In the genomic region with DNA sequence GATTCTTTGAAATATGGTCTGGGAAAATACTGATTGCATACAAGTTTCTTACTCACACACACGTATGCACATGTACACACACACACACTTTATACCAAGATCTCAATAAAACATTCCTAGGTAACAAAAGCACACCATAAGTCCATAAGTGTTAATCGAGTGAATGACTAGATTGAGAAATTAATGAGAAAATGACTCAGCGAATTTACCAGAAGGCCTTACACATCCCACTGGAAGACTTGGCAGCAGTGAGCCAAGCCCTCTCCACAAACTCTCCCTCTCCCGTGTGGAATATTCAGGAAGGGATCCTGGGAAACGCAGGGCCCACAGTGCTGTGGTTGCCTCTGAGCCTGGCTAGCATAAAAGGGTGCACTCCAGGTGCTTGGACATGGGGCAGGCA, we compare ENCODE assay signal across 20 cellular contexts.
DNase-seq lines count a peak whose midpoint lies in the region; ATAC-seq, FAIRE-seq and TF ChIP-seq lines count a peak whose summit lies in the region.
"Had no signal": no experiment of that assay in that cellular context is flagged by ENCODE, and none has a peak within 500 bp of the region (broad histone marks: within the 10 kb centered on the region; RNA-seq: fewer than 3 reads in every experiment).

No MANE protein-coding gene starts in this region.

- H3K27me3 ChIP-seq in HCT116 (ENCODE audit: insufficient read depth, low read length) = no peaks in the 10 kb centered on the region
- H3K27me3 ChIP-seq in astrocyte (ENCODE audit: insufficient read depth, low read length) = peaks cover 5% of the 10 kb centered on the region
- no peaks in the 10 kb centered on the region for H3K27me3 ChIP-seq in stomach
- H3K27me3 ChIP-seq: SJSA1 had no signal

- no peaks in the 10 kb centered on the region for H3K36me3 ChIP-seq in HCT116 (ENCODE audit: control insufficient read depth in 1 of 2, insufficient read depth in 2 of 2, low read length in 2 of 2)
- H3K36me3 ChIP-seq in astrocyte (ENCODE audit: insufficient read depth, low read length) = no peaks in the 10 kb centered on the region
- H3K36me3 ChIP-seq in stomach = no peaks in the 10 kb centered on the region
- H3K36me3 ChIP-seq: SJSA1 had no signal

- no peak overlapping the region for H3K27ac Mint-ChIP-seq in astrocyte (ENCODE audit: unreplicated experiment)
- H3K27ac Mint-ChIP-seq: CD4-positive, alpha-beta T cell had no signal

- H3K9ac ChIP-seq in HCT116 (ENCODE audit: low read length) (no peak overlapping the region; the same call in 1 of the 2 replicates), astrocyte (ENCODE audit: low read length) (no peak overlapping the region)
- H3K9ac ChIP-seq: KMS-11 had no signal

- 85 to 88% (median 87%) methylated on average over 5 of the region's 5 CpGs for WGBS in stomach, 5 donors

- no peak for TF ChIP-seq POLR2A in HCT116 (IDR thresholded peaks at IDR 0.05; ENCODE audit: borderline replicate concordance, extremely low read depth, insufficient read depth, insufficient read length)
- TF ChIP-seq POLR2A in stomach (IDR thresholded peaks at IDR 0.05) = no peak

- DNase-seq in HCT116 (ENCODE audit: low read depth, low spot score) = no peak
- no peak for DNase-seq in astrocyte (ENCODE audit: low read depth)
- DNase-seq in fibroblast of mammary gland (ENCODE audit: low read depth) = peak; percentile 17
- DNase-seq in posterior vena cava (ENCODE audit: low spot score) = peak; percentile 48
- no peak for DNase-seq in NOMO-1 treated with dmso at 0.1 percent for 144 hours (lab: John Stamatoyannopoulos, UW; ENCODE audit: unreplicated experiment)
- DNase-seq in stomach = no peak
- DNase-seq: Caco-2; CD4-positive, alpha-beta T cell; DMS53; EL; NCI-H1417; NCI-H187; NCI-H345; NCI-H526 had no signal

- H2AFZ ChIP-seq in HCT116 (ENCODE audit: low read depth, low read length, poor library complexity, severe bottlenecking) = peak overlapping the region; percentile 71
- peak overlapping the region; percentile 34 for H2AFZ ChIP-seq in astrocyte (ENCODE audit: low read depth, low read length)

- peaks cover 9% of the 10 kb centered on the region for H3K4me1 Mint-ChIP-seq in astrocyte (ENCODE audit: low read depth, unreplicated experiment)

- POLR2A ChIA-PET in HCT116 (lab: Charles Lee) = no interaction called here

- H3K27ac ChIP-seq in HCT116 (ENCODE audit: low read depth, low read length) (no peak overlapping the region), astrocyte (ENCODE audit: low read depth, low read length) (no peak overlapping the region), stomach (no peak overlapping the region)
- H3K27ac ChIP-seq: KMS-11, SJSA1 had no signal

- no peak for ATAC-seq in HCT116
- ATAC-seq in GM19463 (IDR thresholded peaks at IDR 0.05; ENCODE audit: unreplicated experiment) = no peak
- ATAC-seq: Panc1 had no signal

- H3K4me3 Mint-ChIP-seq in astrocyte (ENCODE audit: unreplicated experiment) = no peak overlapping the region
- H3K4me3 Mint-ChIP-seq: CD4-positive, alpha-beta T cell had no signal

- RAD21 ChIA-PET in HCT116 (lab: Charles Lee; ENCODE audit: low non-redundant PET in 1 of 2, low total read pairs in 2 of 2, uncharacterized antibody in 2 of 2, unreplicated experiment in 2 of 2) = no interaction called here

- H4K20me1 ChIP-seq in HCT116 (ENCODE audit: insufficient read depth) (no peaks in the 10 kb centered on the region), astrocyte (ENCODE audit: insufficient read depth, low read length) (no peaks in the 10 kb centered on the region)

- no peak overlapping the region for H3K4me2 ChIP-seq in HCT116 (ENCODE audit: low read length)
- H3K4me2 ChIP-seq in astrocyte (ENCODE audit: low read length) = no peak overlapping the region

- H3K9me3 ChIP-seq in HCT116 (ENCODE audit: control insufficient read depth in 1 of 2, insufficient read depth in 1 of 2, low read depth in 1 of 2, low read length in 2 of 2) (no peaks in the 10 kb centered on the region), astrocyte (ENCODE audit: insufficient read depth, low read depth, low read length) (no peaks in the 10 kb centered on the region), stomach (no peaks in the 10 kb centered on the region)
- H3K9me3 ChIP-seq: Caco-2, SJSA1 had no signal

- H3K4me3 ChIP-seq in HCT116 (replicated peaks in 1 of 2; ENCODE audit: low read depth in 1 of 2, low read length in 2 of 2) (no peak overlapping the region), astrocyte (ENCODE audit: insufficient read depth, low read depth, low read length) (no peak overlapping the region), fibroblast of mammary gland (ENCODE audit: control insufficient read depth, low read depth, low read length) (no peak overlapping the region), stomach (no peak overlapping the region)
- H3K4me3 ChIP-seq: GM12878, SJSA1 had no signal

- H3K27me3 Mint-ChIP-seq in astrocyte (ENCODE audit: low read depth, unreplicated experiment) = peaks cover 7% of the 10 kb centered on the region

- no peaks in the 10 kb centered on the region for H3K9me3 Mint-ChIP-seq in astrocyte (ENCODE audit: unreplicated experiment)
- H3K9me3 Mint-ChIP-seq: CD4-positive, alpha-beta T cell had no signal

- CTCF ChIA-PET in HCT116 (lab: Charles Lee) = no interaction called here

- no peak for FAIRE-seq in astrocyte (lab: Jason Lieb, UNC)
- FAIRE-seq: GM12878, H54 had no signal

- peaks cover 45 to 87% of the 10 kb centered on the region in 2 experiments for H3K4me1 ChIP-seq in HCT116 (ENCODE audit: control insufficient read depth in 1 of 2, insufficient read depth in 2 of 2, low read length in 2 of 2)
- peaks cover 14% of the 10 kb centered on the region for H3K4me1 ChIP-seq in astrocyte (ENCODE audit: insufficient read depth, low read length)
- peaks cover 6 to 12% (median 7%) of the 10 kb centered on the region in 4 donors for H3K4me1 ChIP-seq in stomach

- no peaks in the 10 kb centered on the region for H3K9me2 ChIP-seq in HCT116 (ENCODE audit: insufficient read depth)

- TF ChIP-seq CTCF in HCT116 (IDR thresholded peaks at IDR 0.05 in 2 of 3, conservative IDR thresholded peaks at IDR 0.05 in 1 of 3; ENCODE audit: borderline replicate concordance in 1 of 3, insufficient read depth in 1 of 3, low read depth in 2 of 3, low read length in 2 of 3) (no peak), astrocyte (IDR thresholded peaks at IDR 0.05; ENCODE audit: insufficient read depth, low read depth, low read length) (no peak), fibroblast of mammary gland (conservative IDR thresholded peaks at IDR 0.05; ENCODE audit: control insufficient read depth, insufficient read depth, low read depth, low read length) (no peak), stomach (IDR thresholded peaks at IDR 0.05) (no peak)

- no peaks in the 10 kb centered on the region for H3K79me2 ChIP-seq in HCT116 (ENCODE audit: insufficient read depth, low read length)
- no peaks in the 10 kb centered on the region for H3K79me2 ChIP-seq in astrocyte (ENCODE audit: insufficient read depth, low read length)

- no peaks in the 10 kb centered on the region for H3K36me3 Mint-ChIP-seq in astrocyte (ENCODE audit: low read depth, unreplicated experiment)

- TF ChIP-seq EP300 in stomach (IDR thresholded peaks at IDR 0.05) = no peak

- no peak for TF ChIP-seq RAD21 in HCT116 (IDR thresholded peaks at IDR 0.05; ENCODE audit: low read depth)

- no TSS peak for BruUV-seq in HCT116 (replicated peaks; lab: Mats Ljungman, UMichigan)

- intact Hi-C loops in HCT116 (cut with micrococcal nuclease) (no loop called here), posterior vena cava (cut with DNase I) (no loop called here), stomach (cut with DNase I; ENCODE audit: low total_unique reads) (no loop called here)

TF ChIP-seq in HCT116, 20 proteins besides CTCF, POLR2A, EP300 and RAD21:
- TF ChIP-seq SRF (IDR thresholded peaks at IDR 0.05; ENCODE audit: low read depth) (no peak), FOSL1 (IDR thresholded peaks at IDR 0.05; ENCODE audit: low read depth) (no peak), CEBPB (IDR thresholded peaks at IDR 0.05; ENCODE audit: low read depth) (no peak), SP1 (IDR thresholded peaks at IDR 0.05; ENCODE audit: low read depth) (no peak), MAX (IDR thresholded peaks at IDR 0.05) (no peak)

Comparison
In these comparisons a context has a peak if more than half of its experiments do, and no peak if none do; other contexts are left out.
1. DNase-seq: peak in fibroblast of mammary gland (single experiment) and posterior vena cava (single experiment); none in HCT116 (single experiment), astrocyte (single experiment), NOMO-1 treated with dmso at 0.1 percent for 144 hours (single experiment) and stomach (single experiment).